ENCODE assay signal across 17 cellular contexts in genomic region chr15:29670266-29670665, GRCh38.
A peak's percentile ranks its signal among the peaks of the same experiment; 100 is the strongest.
DNase-seq lines count a peak whose midpoint lies in the region; ATAC-seq and TF ChIP-seq lines count a peak whose summit lies in the region.
"Had no signal": no experiment of that assay in that cellular context is flagged by ENCODE, and none has a peak within 500 bp of the region (broad histone marks: within the 10 kb centered on the region; RNA-seq: fewer than 3 reads in every experiment).

No MANE protein-coding gene starts in this region.

- H3K4me1 ChIP-seq in breast epithelium (no peaks in the 10 kb centered on the region), endodermal cell (ENCODE audit: control insufficient read depth, insufficient read depth, low read length) (peaks cover 7% of the 10 kb centered on the region), heart right ventricle (peaks cover 0 to 15% (median 7%) of the 10 kb centered on the region in 9 donors)

- POLR2A ChIA-PET in MCF 10A (lab: Yijun Ruan, JAX): interaction anchor here (1.0 to 1.2 kb wide), 3 partner anchors 112 to 184 kb away, joined by 3 to 4 read pairs (median 3); no protein-coding TSS in a partner anchor

- intact Hi-C loops in MCF 10A (cut with micrococcal nuclease) (loop anchor here (5.0 kb wide), 2 partner anchors 67 to 152 kb away; partner anchors contain the start of gene TJP1), breast epithelium (cut with DNase I; ENCODE audit: low total_unique reads) (no loop called here), heart right ventricle (cut with DNase I) (loop anchor here in 2 of 10 donors (10.0 kb wide), 1 partner anchor 405 kb away; no protein-coding TSS in a partner anchor)

- 91 to 97% methylated on average over 6 to 8 of the region's 8 CpGs for WGBS in endodermal cell (ENCODE audit: insufficient coverage in 1 of 2, insufficient read length in 1 of 2), 2 experiments
- 92 to 95% methylated on average over 8 of the region's 8 CpGs for WGBS in heart right ventricle, 2 donors

- no peaks in the 10 kb centered on the region for H3K36me3 ChIP-seq in breast epithelium
- no peaks in the 10 kb centered on the region for H3K36me3 ChIP-seq in endodermal cell (ENCODE audit: control insufficient read depth, insufficient read depth, low read length)
- no peaks in the 10 kb centered on the region for H3K36me3 ChIP-seq in heart right ventricle
- H3K36me3 ChIP-seq: gastroesophageal sphincter, tibial artery had no signal

- H3K9me3 Mint-ChIP-seq in MCF 10A (ENCODE audit: unreplicated experiment) (no peaks in the 10 kb centered on the region), endodermal cell (no peaks in the 10 kb centered on the region), nephron (no peaks in the 10 kb centered on the region)
- H3K9me3 Mint-ChIP-seq: CD4-positive, alpha-beta T cell had no signal

- peak overlapping the region; percentile 80 for H3K27ac Mint-ChIP-seq in MCF 10A (ENCODE audit: low read depth, unreplicated experiment)
- no peak overlapping the region for H3K27ac Mint-ChIP-seq in endodermal cell
- peak overlapping the region; percentile 94 to 99 (median 94) for H3K27ac Mint-ChIP-seq in nephron
- H3K27ac Mint-ChIP-seq: activated CD8-positive, alpha-beta memory T cell treated with anti-CD3 and anti-CD28 coated beads, Interleukin-2, amount 10 ng/mL, durations not matched to agents 7 days and 5 days; CD4-positive, alpha-beta T cell had no signal

- H3K27me3 ChIP-seq in breast epithelium (no peaks in the 10 kb centered on the region), endodermal cell (ENCODE audit: control insufficient read depth, insufficient read depth, low read length, poor library complexity, severe bottlenecking) (no peaks in the 10 kb centered on the region), heart right ventricle (peaks cover 0 to 18% (median 4%) of the 10 kb centered on the region in 7 donors)

- CTCF ChIA-PET in MCF 10A (lab: Yijun Ruan, JAX): interaction anchor here (0.5 to 1.0 kb wide), 4 partner anchors 10 to 370 kb away, joined by 3 read pairs; no protein-coding TSS in a partner anchor

- H3K4me3 Mint-ChIP-seq in MCF 10A (ENCODE audit: unreplicated experiment): no peak overlapping the region
- H3K4me3 Mint-ChIP-seq in endodermal cell: no peak overlapping the region
- H3K4me3 Mint-ChIP-seq in nephron: no peak overlapping the region
- H3K4me3 Mint-ChIP-seq: activated CD8-positive, alpha-beta memory T cell treated with anti-CD3 and anti-CD28 coated beads, Interleukin-2, amount 10 ng/mL, durations not matched to agents 7 days and 5 days; CD4-positive, alpha-beta T cell had no signal

- ATAC-seq in heart right ventricle: no peak
- no peak for ATAC-seq in HG02678 (IDR thresholded peaks at IDR 0.05; ENCODE audit: unreplicated experiment)
- ATAC-seq in GM21737 (IDR thresholded peaks at IDR 0.05; ENCODE audit: unreplicated experiment): no peak
- ATAC-seq in GM18511 (IDR thresholded peaks at IDR 0.05; ENCODE audit: unreplicated experiment): no peak
- ATAC-seq: activated CD8-positive, alpha-beta memory T cell treated with anti-CD3 and anti-CD28 coated beads, Interleukin-2, amount 10 ng/mL, durations not matched to agents 7 days and 5 days; gastroesophageal sphincter had no signal

- H3K36me3 Mint-ChIP-seq in MCF 10A (ENCODE audit: insufficient read depth, unreplicated experiment): no peaks in the 10 kb centered on the region
- H3K36me3 Mint-ChIP-seq in endodermal cell (ENCODE audit: low read depth): no peaks in the 10 kb centered on the region
- H3K36me3 Mint-ChIP-seq in nephron (ENCODE audit: low read depth): no peaks in the 10 kb centered on the region
- H3K36me3 Mint-ChIP-seq: activated CD8-positive, alpha-beta memory T cell treated with anti-CD3 and anti-CD28 coated beads, Interleukin-2, amount 10 ng/mL, durations not matched to agents 7 days and 5 days had no signal

- DNase-seq in MCF 10A (ENCODE audit: unreplicated experiment) (no peak), breast epithelium (ENCODE audit: low spot score in 2 of 2) (no peak), endodermal cell (peak; percentile 43), heart right ventricle (no peak)
- DNase-seq: activated CD4-positive, alpha-beta T cell treated with anti-CD3 and anti-CD28 coated beads for 1 hour; activated CD8-positive, alpha-beta memory T cell treated with anti-CD3 and anti-CD28 coated beads, Interleukin-2, amount 10 ng/mL, durations not matched to agents 7 days and 5 days; CD4-positive, alpha-beta T cell; NCI-H1436; NCI-H2227 treated with DMSO at 0.1 percent for 48 hours; occipital lobe; SHP77 treated with DMSO at 0.1 percent for 48 hours; tibial artery had no signal

- H3K4me1 Mint-ChIP-seq in MCF 10A (ENCODE audit: insufficient read depth, unreplicated experiment): peaks cover 17% of the 10 kb centered on the region
- H3K4me1 Mint-ChIP-seq in endodermal cell: peaks cover 15% of the 10 kb centered on the region
- peaks cover 20% of the 10 kb centered on the region for H3K4me1 Mint-ChIP-seq in nephron
- H3K4me1 Mint-ChIP-seq: activated CD8-positive, alpha-beta memory T cell treated with anti-CD3 and anti-CD28 coated beads, Interleukin-2, amount 10 ng/mL, durations not matched to agents 7 days and 5 days had no signal

- H3K9ac ChIP-seq in endodermal cell (ENCODE audit: extremely low read depth, low read length, poor library complexity, severe bottlenecking): no peak overlapping the region

- H3K4me3 ChIP-seq in breast epithelium (no peak overlapping the region), endodermal cell (ENCODE audit: low read length) (no peak overlapping the region), heart right ventricle (no peak overlapping the region)
- H3K4me3 ChIP-seq: gastroesophageal sphincter, tibial artery had no signal

- BruUV-seq in MCF 10A (replicated peaks; lab: Mats Ljungman, UMichigan): no TSS peak

- H3K27ac ChIP-seq in breast epithelium (no peak overlapping the region), endodermal cell (ENCODE audit: low read depth, low read length) (no peak overlapping the region), heart right ventricle (no peak overlapping the region)
- H3K27ac ChIP-seq: gastroesophageal sphincter, tibial artery had no signal

- H3K27me3 Mint-ChIP-seq in MCF 10A (ENCODE audit: insufficient read depth, unreplicated experiment): no peaks in the 10 kb centered on the region
- no peaks in the 10 kb centered on the region for H3K27me3 Mint-ChIP-seq in endodermal cell (ENCODE audit: insufficient read depth)
- H3K27me3 Mint-ChIP-seq in nephron (ENCODE audit: low read depth): peaks cover 42% of the 10 kb centered on the region

- H3K9me3 ChIP-seq in breast epithelium (no peaks in the 10 kb centered on the region), endodermal cell (ENCODE audit: control insufficient read depth, low read length) (no peaks in the 10 kb centered on the region), heart right ventricle (no peaks in the 10 kb centered on the region)
- H3K9me3 ChIP-seq: gastroesophageal sphincter, tibial artery had no signal

- TF ChIP-seq POLR2A in breast epithelium (IDR thresholded peaks at IDR 0.05): no peak

- TF ChIP-seq CTCF in MCF 10A (IDR thresholded peaks at IDR 0.05; ENCODE audit: unreplicated experiment) (no peak), breast epithelium (IDR thresholded peaks at IDR 0.05) (no peak), endodermal cell (conservative IDR thresholded peaks at IDR 0.05) (no peak), nephron (IDR thresholded peaks at IDR 0.05; ENCODE audit: unreplicated experiment in 3 of 3) (no peak), heart right ventricle (IDR thresholded peaks at IDR 0.05) (no peak)
